ENCODE assay signal across 11 cellular contexts in genomic region chr17:76080207-76080933, GRCh38. TPM values are rescaled to one million over a fixed set of nuclear protein-coding genes. Genes with fewer than 3 reads are reported as not detected.
DNase-seq lines count a peak whose midpoint lies in the region; ATAC-seq, FAIRE-seq and TF ChIP-seq lines count a peak whose summit lies in the region.
"Had no signal": no experiment of that assay in that cellular context is flagged by ENCODE, and none has a peak within 500 bp of the region (broad histone marks: within the 10 kb centered on the region; RNA-seq: fewer than 3 reads in every experiment).

No MANE protein-coding gene starts in this region.

- peaks cover 16% of the 10 kb centered on the region for H3K36me3 Mint-ChIP-seq in osteocyte (ENCODE audit: unreplicated experiment)

- H2AFZ ChIP-seq in HepG2 (ENCODE audit: low read length): no peak overlapping the region
- H2AFZ ChIP-seq: parathyroid adenoma had no signal

- H3K9me3 Mint-ChIP-seq in osteocyte (ENCODE audit: unreplicated experiment): no peaks in the 10 kb centered on the region

- POLR2A ChIA-PET in HepG2 (lab: Yijun Ruan, JAX): interaction anchor here (0.9 to 1.5 kb wide), 3 partner anchors 12 to 51 kb away, joined by 3 to 4 read pairs (median 3); no protein-coding TSS in a partner anchor

- H3K4me3 ChIP-seq in RWPE2 (ENCODE audit: severe bottlenecking) (no peak overlapping the region), HepG2 (replicated peaks in 1 of 3; ENCODE audit: insufficient read depth in 1 of 3, low read depth in 2 of 3, low read length in 3 of 3) (no peak overlapping the region)

- in situ Hi-C loops in GM13976 (cut with MboI; ENCODE audit: low sequenced_read_pairs, unreplicated experiment) (no loop called here), HepG2 (cut with HindIII; ENCODE audit: extremely low pct_ligation_motif_present, low pct_unique_long_range_greater_than_20kb) (no loop called here)

- CTCF ChIA-PET in HepG2 (lab: Yijun Ruan, JAX; ENCODE audit: low intra/inter-chr PET ratio, low total read pairs): no interaction called here

- intact Hi-C loops in HepG2 (cut with micrococcal nuclease; ENCODE audit: unreplicated experiment): no loop called here

- H3K27ac Mint-ChIP-seq in osteocyte (ENCODE audit: unreplicated experiment): no peak overlapping the region

- TF ChIP-seq CTCF in GM13976 (IDR thresholded peaks at IDR 0.05; ENCODE audit: borderline replicate concordance, control extremely low read depth, extremely low read depth, insufficient read depth, missing control alignments) (no peak), RWPE2 (IDR thresholded peaks at IDR 0.05; ENCODE audit: poor library complexity, severe bottlenecking) (no peak), HepG2 (CRISPR knock-in tag; IDR thresholded peaks at IDR 0.05) (no peak), osteocyte (IDR thresholded peaks at IDR 0.05) (no peak)

- ATAC-seq in RWPE2 (ENCODE audit: low read depth) (peak; percentile 3; the same call in 2 of the 3 replicates), HepG2 (no peak), GM21381 (IDR thresholded peaks at IDR 0.05; ENCODE audit: unreplicated experiment) (no peak)

- no peak overlapping the region for H3K27ac ChIP-seq in RWPE2 (ENCODE audit: poor library complexity, severe bottlenecking)
- no peak overlapping the region for H3K27ac ChIP-seq in HepG2 (ENCODE audit: extremely low read length, insufficient read depth, low read length)
- H3K27ac ChIP-seq: parathyroid adenoma had no signal

- 61% methylated on average over 18 of the region's 19 CpGs for whole genome bisulfite sequencing in HepG2 (ENCODE audit: low lambda C conversion rate)

- H3K4me2 ChIP-seq in HepG2 (ENCODE audit: low read depth, low read length): no peak overlapping the region

- no peak overlapping the region for H3K9ac ChIP-seq in HepG2 (ENCODE audit: insufficient read depth, low read depth, low read length)
- H3K9ac ChIP-seq: parathyroid adenoma had no signal

- H3K4me1 Mint-ChIP-seq in osteocyte (ENCODE audit: unreplicated experiment): peaks cover 6% of the 10 kb centered on the region

- no peak for FAIRE-seq in HepG2 (lab: Jason Lieb, UNC)
- FAIRE-seq: GM19239 had no signal

- H3K4me1 ChIP-seq in RWPE2 (ENCODE audit: insufficient read depth, poor library complexity, severe bottlenecking) (no peaks in the 10 kb centered on the region), HepG2 (ENCODE audit: insufficient read depth, low read length) (peaks cover 29% of the 10 kb centered on the region)

- peak; percentile 47 for DNase-seq in GM13976 (ENCODE audit: low spot score)
- no peak for DNase-seq in RWPE2 (ENCODE audit: low spot score)
- no peak for DNase-seq in HepG2 (ENCODE audit: low spot score)
- no peak for DNase-seq in RKO (ENCODE audit: low spot score)
- no peak for DNase-seq in osteocyte (ENCODE audit: extremely low spot score, unreplicated experiment)
- DNase-seq: activated naive CD4-positive, alpha-beta T cell treated with Interleukin-2 at 50 U/mL for 16 hours; dermis blood vessel endothelial cell; GF-D8 had no signal

- no peak overlapping the region for H3K4me3 Mint-ChIP-seq in osteocyte (ENCODE audit: unreplicated experiment)

- H3K9me3 ChIP-seq in RWPE2 (ENCODE audit: severe bottlenecking) (no peaks in the 10 kb centered on the region), HepG2 (ENCODE audit: low read length) (no peaks in the 10 kb centered on the region)

- TF ChIP-seq POLR2A in HepG2 (IDR thresholded peaks at IDR 0.05; ENCODE audit: insufficient read depth in 1 of 2, low read depth in 2 of 2, low read length in 2 of 2): peak in 1 of 2 experiments; percentile 17; a peak in 1 of 4 replicates

- no peak for TF ChIP-seq EP300 in HepG2 (IDR thresholded peaks at IDR 0.05; ENCODE audit: low read depth in 2 of 2, low read length in 2 of 2)
- TF ChIP-seq EP300 in HepG2 (CRISPR knock-in tag; IDR thresholded peaks at IDR 0.05; ENCODE audit: borderline replicate concordance): 0 out of 2 replicates have a peak, but pooled peaks have one; percentile 18

- H3K36me3 ChIP-seq in RWPE2 (ENCODE audit: low read depth) (peaks cover 10% of the 10 kb centered on the region), HepG2 (replicated peaks in 1 of 2; ENCODE audit: control insufficient read depth in 1 of 2, insufficient read depth in 2 of 2, low read length in 2 of 2) (peaks cover 13 to 16% of the 10 kb centered on the region in 2 experiments; a peak in 4 of 5 replicates)

- peaks cover 41% of the 10 kb centered on the region for H3K27me3 Mint-ChIP-seq in osteocyte (ENCODE audit: unreplicated experiment)

- H3K79me2 ChIP-seq in HepG2 (ENCODE audit: insufficient read depth, low read length): no peaks in the 10 kb centered on the region
- H3K79me2 ChIP-seq: parathyroid adenoma had no signal

- TF ChIP-seq RAD21 in HepG2 (CRISPR knock-in tag; IDR thresholded peaks at IDR 0.05): no peak

- H3K27me3 ChIP-seq in RWPE2 (ENCODE audit: insufficient read depth, poor library complexity, severe bottlenecking): peaks cover 47% of the 10 kb centered on the region
- peaks cover 16 to 38% of the 10 kb centered on the region in 2 experiments; a peak in 4 of 5 replicates for H3K27me3 ChIP-seq in HepG2 (ENCODE audit: control insufficient read depth in 1 of 2, insufficient read depth in 2 of 2, low read length in 2 of 2)

- no TSS peak for BruUV-seq in HepG2 (replicated peaks; lab: Mats Ljungman, UMichigan)

- H4K20me1 ChIP-seq in HepG2 (ENCODE audit: insufficient read depth, low read length): 0 out of 2 replicates have a peak, but pooled peaks cover 8% of the 10 kb centered on the region

RNA-seq across cellular contexts. Expression of gene ZACN, which starts 1.4 kb away (rescaled TPM):
- total RNA-seq in HepG2 (2016; rRNA removed; fragmentation: Illumina TruSeq; extraction: Trizol) (0.15 TPM in 1 of 2 replicates, not detected in the other), osteocyte (not detected in 2 replicates)
- not detected in 2 replicates for total RNA-seq in HepG2 (2016; cell fraction: cytosol; rRNA removed; fragmentation: Illumina TruSeq; extraction: Trizol; ENCODE audit: low read depth)
- not detected in 2 replicates for total RNA-seq in HepG2 (2016; cell fraction: insoluble cytoplasmic fraction; rRNA removed; fragmentation: Illumina TruSeq; extraction: Trizol)
- not detected in 2 replicates for total RNA-seq in HepG2 (2016; cell fraction: membrane; rRNA removed; fragmentation: Illumina TruSeq; extraction: Trizol)
- not detected in 2 replicates for total RNA-seq in HepG2 (2016; cell fraction: nucleus; rRNA removed; fragmentation: Illumina TruSeq; extraction: Trizol)
- 0.04 and 0.11 TPM in 2 replicates for polyA plus RNA-seq in HepG2 (2011; rRNA removed)
- polyA plus RNA-seq in HepG2 (2011; cell fraction: cytosol; rRNA removed): not detected in 2 replicates
- 0.06 and 0.07 TPM in 2 replicates for polyA plus RNA-seq in HepG2 (2011; cell fraction: nucleus; rRNA removed)
- polyA plus RNA-seq in HepG2 (2012): 0.17 and 1.1 TPM in 2 replicates
- not detected in 2 replicates for polyA plus RNA-seq in HepG2 (2016; cell fraction: cytosol; fragmentation: Illumina TruSeq; extraction: Trizol; ENCODE audit: low read depth)
- 0.08 TPM in 1 of 2 replicates, not detected in the other for polyA plus RNA-seq in HepG2 (2016; cell fraction: insoluble cytoplasmic fraction; fragmentation: Illumina TruSeq; extraction: Trizol; ENCODE audit: low read depth)
- polyA plus RNA-seq in HepG2 (2016; cell fraction: membrane; fragmentation: Illumina TruSeq; extraction: Trizol; ENCODE audit: low read depth): not detected in 2 replicates
- polyA plus RNA-seq in HepG2 (2016; cell fraction: nucleus; fragmentation: Illumina TruSeq; extraction: Trizol; ENCODE audit: insufficient read depth, low read depth): not detected in 2 replicates
- polyA minus RNA-seq in HepG2 (2011; rRNA and poly(A)+ RNA removed; ENCODE audit: low replicate concordance): not detected in 2 replicates
- 0.35 TPM in 1 of 2 replicates, not detected in the other for polyA minus RNA-seq in HepG2 (2011; cell fraction: cytosol; rRNA and poly(A)+ RNA removed)
- polyA minus RNA-seq in HepG2 (2011; cell fraction: nucleus; rRNA and poly(A)+ RNA removed): not detected in 2 replicates
- total RNA-seq: dermis blood vessel endothelial cell had no signal

RNA-seq across cellular contexts. Expression of gene GALR2, which starts 5.8 kb away (rescaled TPM):
- 0.20 and 0.58 TPM in 2 replicates for total RNA-seq in HepG2 (2016; rRNA removed; fragmentation: Illumina TruSeq; extraction: Trizol)
- 0.30 and 0.35 TPM in 2 replicates for total RNA-seq in HepG2 (2016; cell fraction: cytosol; rRNA removed; fragmentation: Illumina TruSeq; extraction: Trizol; ENCODE audit: low read depth)
- total RNA-seq in HepG2 (2016; cell fraction: insoluble cytoplasmic fraction; rRNA removed; fragmentation: Illumina TruSeq; extraction: Trizol): 0.22 and 0.58 TPM in 2 replicates
- total RNA-seq in HepG2 (2016; cell fraction: membrane; rRNA removed; fragmentation: Illumina TruSeq; extraction: Trizol): 0.46 and 0.65 TPM in 2 replicates
- total RNA-seq in HepG2 (2016; cell fraction: nucleus; rRNA removed; fragmentation: Illumina TruSeq; extraction: Trizol): 0.28 and 0.34 TPM in 2 replicates
- polyA plus RNA-seq in HepG2 (2011; rRNA removed): 0.48 and 0.84 TPM in 2 replicates
- 0.56 and 0.97 TPM in 2 replicates for polyA plus RNA-seq in HepG2 (2011; cell fraction: cytosol; rRNA removed)
- 0.35 and 0.62 TPM in 2 replicates for polyA plus RNA-seq in HepG2 (2011; cell fraction: nucleus; rRNA removed)
- 0.33 TPM in 1 of 2 replicates, not detected in the other for polyA plus RNA-seq in HepG2 (2012)
- polyA plus RNA-seq in HepG2 (2016; cell fraction: cytosol; fragmentation: Illumina TruSeq; extraction: Trizol; ENCODE audit: low read depth): 0.50 and 0.53 TPM in 2 replicates
- polyA plus RNA-seq in HepG2 (2016; cell fraction: insoluble cytoplasmic fraction; fragmentation: Illumina TruSeq; extraction: Trizol; ENCODE audit: low read depth): 0.17 and 0.28 TPM in 2 replicates
- 0.20 and 0.35 TPM in 2 replicates for polyA plus RNA-seq in HepG2 (2016; cell fraction: membrane; fragmentation: Illumina TruSeq; extraction: Trizol; ENCODE audit: low read depth)
- polyA plus RNA-seq in HepG2 (2016; cell fraction: nucleus; fragmentation: Illumina TruSeq; extraction: Trizol; ENCODE audit: insufficient read depth, low read depth): 0.46 and 0.81 TPM in 2 replicates
- 0.54 and 2.1 TPM in 2 replicates for polyA minus RNA-seq in HepG2 (2011; rRNA and poly(A)+ RNA removed; ENCODE audit: low replicate concordance)
- 0.49 TPM in 1 of 2 replicates, not detected in the other for polyA minus RNA-seq in HepG2 (2011; cell fraction: cytosol; rRNA and poly(A)+ RNA removed)
- not detected in 2 replicates for polyA minus RNA-seq in HepG2 (2011; cell fraction: nucleus; rRNA and poly(A)+ RNA removed)
- not detected in 2 replicates for total RNA-seq in osteocyte
- total RNA-seq: dermis blood vessel endothelial cell had no signal

RNA-seq across cellular contexts. Expression of gene SRP68, which starts 8.1 kb away (rescaled TPM):
- total RNA-seq in HepG2 (2016; rRNA removed; fragmentation: Illumina TruSeq; extraction: Trizol) (39.8 and 89.7 TPM in 2 replicates), osteocyte (73.7 and 74.7 TPM in 2 replicates)
- 19.0 and 21.2 TPM in 2 replicates for total RNA-seq in HepG2 (2016; cell fraction: cytosol; rRNA removed; fragmentation: Illumina TruSeq; extraction: Trizol; ENCODE audit: low read depth)
- 34.8 and 87.8 TPM in 2 replicates for total RNA-seq in HepG2 (2016; cell fraction: insoluble cytoplasmic fraction; rRNA removed; fragmentation: Illumina TruSeq; extraction: Trizol)
- total RNA-seq in HepG2 (2016; cell fraction: membrane; rRNA removed; fragmentation: Illumina TruSeq; extraction: Trizol): 36.4 and 39.1 TPM in 2 replicates
- 55.4 and 62.2 TPM in 2 replicates for total RNA-seq in HepG2 (2016; cell fraction: nucleus; rRNA removed; fragmentation: Illumina TruSeq; extraction: Trizol)
- polyA plus RNA-seq in HepG2 (2011; rRNA removed): 74.3 and 79.0 TPM in 2 replicates
- polyA plus RNA-seq in HepG2 (2011; cell fraction: cytosol; rRNA removed): 56.3 and 67.1 TPM in 2 replicates
- 42.7 and 43.4 TPM in 2 replicates for polyA plus RNA-seq in HepG2 (2011; cell fraction: nucleus; rRNA removed)
- polyA plus RNA-seq in HepG2 (2012): 84.3 and 86.0 TPM in 2 replicates
- 12.5 and 13.5 TPM in 2 replicates for polyA plus RNA-seq in HepG2 (2016; cell fraction: cytosol; fragmentation: Illumina TruSeq; extraction: Trizol; ENCODE audit: low read depth)
- polyA plus RNA-seq in HepG2 (2016; cell fraction: insoluble cytoplasmic fraction; fragmentation: Illumina TruSeq; extraction: Trizol; ENCODE audit: low read depth): 124 and 144 TPM in 2 replicates
- polyA plus RNA-seq in HepG2 (2016; cell fraction: membrane; fragmentation: Illumina TruSeq; extraction: Trizol; ENCODE audit: low read depth): 26.1 and 30.0 TPM in 2 replicates
- 107 and 120 TPM in 2 replicates for polyA plus RNA-seq in HepG2 (2016; cell fraction: nucleus; fragmentation: Illumina TruSeq; extraction: Trizol; ENCODE audit: insufficient read depth, low read depth)
- polyA minus RNA-seq in HepG2 (2011; rRNA and poly(A)+ RNA removed; ENCODE audit: low replicate concordance): 72.1 and 78.5 TPM in 2 replicates
- 44.7 and 45.6 TPM in 2 replicates for polyA minus RNA-seq in HepG2 (2011; cell fraction: cytosol; rRNA and poly(A)+ RNA removed)
- 55.0 and 55.2 TPM in 2 replicates for polyA minus RNA-seq in HepG2 (2011; cell fraction: nucleus; rRNA and poly(A)+ RNA removed)

RNA-seq across cellular contexts. Expression of gene EXOC7, which starts 23.2 kb away (rescaled TPM):
- total RNA-seq in HepG2 (2016; rRNA removed; fragmentation: Illumina TruSeq; extraction: Trizol): 116 and 118 TPM in 2 replicates
- total RNA-seq in HepG2 (2016; cell fraction: cytosol; rRNA removed; fragmentation: Illumina TruSeq; extraction: Trizol; ENCODE audit: low read depth): 32.5 and 33.1 TPM in 2 replicates
- 112 and 113 TPM in 2 replicates for total RNA-seq in HepG2 (2016; cell fraction: insoluble cytoplasmic fraction; rRNA removed; fragmentation: Illumina TruSeq; extraction: Trizol)
- total RNA-seq in HepG2 (2016; cell fraction: membrane; rRNA removed; fragmentation: Illumina TruSeq; extraction: Trizol): 41.7 and 48.8 TPM in 2 replicates
- 80.6 and 103 TPM in 2 replicates for total RNA-seq in HepG2 (2016; cell fraction: nucleus; rRNA removed; fragmentation: Illumina TruSeq; extraction: Trizol)
- polyA plus RNA-seq in HepG2 (2011; rRNA removed): 86.9 and 118 TPM in 2 replicates
- polyA plus RNA-seq in HepG2 (2011; cell fraction: cytosol; rRNA removed): 65.5 and 68.0 TPM in 2 replicates
- polyA plus RNA-seq in HepG2 (2011; cell fraction: nucleus; rRNA removed): 259 and 277 TPM in 2 replicates
- 100 and 124 TPM in 2 replicates for polyA plus RNA-seq in HepG2 (2012)
- 7.1 and 8.4 TPM in 2 replicates for polyA plus RNA-seq in HepG2 (2016; cell fraction: cytosol; fragmentation: Illumina TruSeq; extraction: Trizol; ENCODE audit: low read depth)
- 78.0 and 79.6 TPM in 2 replicates for polyA plus RNA-seq in HepG2 (2016; cell fraction: insoluble cytoplasmic fraction; fragmentation: Illumina TruSeq; extraction: Trizol; ENCODE audit: low read depth)
- polyA plus RNA-seq in HepG2 (2016; cell fraction: membrane; fragmentation: Illumina TruSeq; extraction: Trizol; ENCODE audit: low read depth): 18.4 and 21.9 TPM in 2 replicates
- 147 and 170 TPM in 2 replicates for polyA plus RNA-seq in HepG2 (2016; cell fraction: nucleus; fragmentation: Illumina TruSeq; extraction: Trizol; ENCODE audit: insufficient read depth, low read depth)
- polyA minus RNA-seq in HepG2 (2011; rRNA and poly(A)+ RNA removed; ENCODE audit: low replicate concordance): 144 and 202 TPM in 2 replicates
- 69.7 and 91.8 TPM in 2 replicates for polyA minus RNA-seq in HepG2 (2011; cell fraction: cytosol; rRNA and poly(A)+ RNA removed)
- polyA minus RNA-seq in HepG2 (2011; cell fraction: nucleus; rRNA and poly(A)+ RNA removed): 113 and 132 TPM in 2 replicates
- total RNA-seq in osteocyte: 158 and 164 TPM in 2 replicates

RNA-seq across cellular contexts. Expression of gene EVPL, which starts 53.3 kb away (rescaled TPM):
- total RNA-seq in HepG2 (2016; rRNA removed; fragmentation: Illumina TruSeq; extraction: Trizol) (3.6 and 8.2 TPM in 2 replicates), osteocyte (not detected in 2 replicates)
- total RNA-seq in HepG2 (2016; cell fraction: cytosol; rRNA removed; fragmentation: Illumina TruSeq; extraction: Trizol; ENCODE audit: low read depth): 1.1 and 1.8 TPM in 2 replicates
- total RNA-seq in HepG2 (2016; cell fraction: insoluble cytoplasmic fraction; rRNA removed; fragmentation: Illumina TruSeq; extraction: Trizol): 2.4 and 9.2 TPM in 2 replicates
- total RNA-seq in HepG2 (2016; cell fraction: membrane; rRNA removed; fragmentation: Illumina TruSeq; extraction: Trizol): 1.1 and 1.4 TPM in 2 replicates
- total RNA-seq in HepG2 (2016; cell fraction: nucleus; rRNA removed; fragmentation: Illumina TruSeq; extraction: Trizol): 8.8 and 9.0 TPM in 2 replicates
- polyA plus RNA-seq in HepG2 (2011; rRNA removed): 2.1 and 4.3 TPM in 2 replicates
- polyA plus RNA-seq in HepG2 (2011; cell fraction: cytosol; rRNA removed): 0.99 and 1.4 TPM in 2 replicates
- polyA plus RNA-seq in HepG2 (2011; cell fraction: nucleus; rRNA removed): 26.0 and 30.5 TPM in 2 replicates
- polyA plus RNA-seq in HepG2 (2012): 3.9 and 4.6 TPM in 2 replicates
- polyA plus RNA-seq in HepG2 (2016; cell fraction: cytosol; fragmentation: Illumina TruSeq; extraction: Trizol; ENCODE audit: low read depth): 0.88 and 1.3 TPM in 2 replicates
- polyA plus RNA-seq in HepG2 (2016; cell fraction: insoluble cytoplasmic fraction; fragmentation: Illumina TruSeq; extraction: Trizol; ENCODE audit: low read depth): 2.9 and 4.4 TPM in 2 replicates
- 1.0 and 1.6 TPM in 2 replicates for polyA plus RNA-seq in HepG2 (2016; cell fraction: membrane; fragmentation: Illumina TruSeq; extraction: Trizol; ENCODE audit: low read depth)
- polyA plus RNA-seq in HepG2 (2016; cell fraction: nucleus; fragmentation: Illumina TruSeq; extraction: Trizol; ENCODE audit: insufficient read depth, low read depth): 26.6 and 28.0 TPM in 2 replicates
- 3.4 and 3.8 TPM in 2 replicates for polyA minus RNA-seq in HepG2 (2011; rRNA and poly(A)+ RNA removed; ENCODE audit: low replicate concordance)
- polyA minus RNA-seq in HepG2 (2011; cell fraction: cytosol; rRNA and poly(A)+ RNA removed): 3.0 TPM in 2 replicates
- 4.9 and 7.6 TPM in 2 replicates for polyA minus RNA-seq in HepG2 (2011; cell fraction: nucleus; rRNA and poly(A)+ RNA removed)
